Comparison of ENCODE assay signal across 11 cellular contexts in the genomic region with DNA sequence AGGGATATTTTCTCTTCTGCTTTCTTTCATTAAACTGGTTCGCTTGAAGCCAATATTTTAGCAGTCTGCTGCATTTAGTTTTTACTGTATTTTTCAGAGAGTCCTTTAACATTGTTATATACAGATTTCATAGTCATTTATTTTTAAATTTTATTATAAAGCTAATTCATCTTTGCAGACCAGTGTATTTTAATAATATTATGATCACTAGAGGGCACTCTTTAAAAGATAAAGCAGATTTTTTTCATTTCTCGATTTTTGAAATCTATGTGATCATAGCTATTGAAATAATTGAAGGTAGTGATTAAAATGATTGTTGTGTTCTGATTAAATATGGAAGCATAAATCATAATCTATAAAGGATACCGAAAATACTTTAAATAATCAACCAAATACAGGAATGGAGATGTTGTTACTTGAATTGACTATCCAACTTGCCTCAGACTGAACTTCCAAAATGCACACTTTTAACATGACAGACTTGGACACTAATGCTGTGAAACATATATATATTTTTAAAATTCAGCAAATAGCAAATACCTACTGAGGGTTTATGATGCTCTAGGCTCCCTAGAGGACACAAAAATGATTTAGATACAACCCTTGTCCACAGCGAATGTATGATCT. TPM values are rescaled to one million over a fixed set of nuclear protein-coding genes. Genes with fewer than 3 reads are reported as not detected.
DNase-seq lines count a peak whose midpoint lies in the region; ATAC-seq and TF ChIP-seq lines count a peak whose summit lies in the region.
"Had no signal": no experiment of that assay in that cellular context is flagged by ENCODE, and none has a peak within 500 bp of the region (broad histone marks: within the 10 kb centered on the region; RNA-seq: fewer than 3 reads in every experiment).

No MANE protein-coding gene starts in this region.

- no peaks in the 10 kb centered on the region for H3K9me3 Mint-ChIP-seq in glutamatergic neuron (ENCODE audit: unreplicated experiment)

- no peaks in the 10 kb centered on the region for H3K36me3 ChIP-seq in A673 (ENCODE audit: insufficient read depth, low read length, poor library complexity, severe bottlenecking)
- H3K36me3 ChIP-seq in Panc1 (ENCODE audit: control insufficient read depth, insufficient read depth, low read length), result no peaks in the 10 kb centered on the region

- no peaks in the 10 kb centered on the region for H3K4me1 ChIP-seq in A673 (ENCODE audit: insufficient read depth, low read length, poor library complexity, severe bottlenecking)
- H3K4me1 ChIP-seq in Panc1 (ENCODE audit: control insufficient read depth, insufficient read depth, low read length), result no peaks in the 10 kb centered on the region; the same call in 1 of the 2 replicates

- no peak overlapping the region for H3K4me3 ChIP-seq in A673 (ENCODE audit: low read depth, low read length, poor library complexity, severe bottlenecking)
- H3K4me3 ChIP-seq in Panc1 (ENCODE audit: low read depth in 2 of 2, low read length in 2 of 2), result no peak overlapping the region
- H3K4me3 ChIP-seq: GM23338 had no signal

- H3K27me3 ChIP-seq in A673 (replicated peaks; ENCODE audit: insufficient read depth, low read depth, low read length, poor library complexity) (no peaks in the 10 kb centered on the region), Panc1 (ENCODE audit: control insufficient read depth, insufficient read depth, low read length) (no peaks in the 10 kb centered on the region)

- no peaks in the 10 kb centered on the region for H3K27me3 Mint-ChIP-seq in glutamatergic neuron (ENCODE audit: unreplicated experiment)

- BruUV-seq in A673 (replicated peaks; lab: Mats Ljungman, UMichigan) (no TSS peak), Panc1 (replicated peaks; lab: Mats Ljungman, UMichigan) (no TSS peak)

- H3K4me1 Mint-ChIP-seq in glutamatergic neuron (ENCODE audit: low read depth, unreplicated experiment), result no peaks in the 10 kb centered on the region
- H3K4me1 Mint-ChIP-seq: GM23338 had no signal

- no peak overlapping the region for H3K4me3 Mint-ChIP-seq in glutamatergic neuron (ENCODE audit: unreplicated experiment)
- H3K4me3 Mint-ChIP-seq: GM23338 had no signal

- DNase-seq in A673 (ENCODE audit: low spot score) (peak; percentile 22), Panc1 (ENCODE audit: low read depth, low spot score) (no peak), glutamatergic neuron (no peak), 8988T (no peak), germinal center (ENCODE audit: low spot score) (no peak)
- DNase-seq: amniotic stem cell; stimulated activated naive CD8-positive, alpha-beta T cell treated with anti-CD3 and anti-CD28 coated beads, Interleukin-15, Interleukin-2, amounts not matched to agents 100 U/mL and 50 U/mL, for 24 hours had no signal

- no peak overlapping the region for H3K27ac Mint-ChIP-seq in glutamatergic neuron (ENCODE audit: unreplicated experiment)
- H3K27ac Mint-ChIP-seq: GM23338 had no signal

- H3K36me3 Mint-ChIP-seq in glutamatergic neuron (ENCODE audit: unreplicated experiment), result peaks cover 11% of the 10 kb centered on the region

- intact Hi-C loops in A673 (cut with micrococcal nuclease; ENCODE audit: unreplicated experiment), result no loop called here
- intact Hi-C loops in Panc1 (cut with micrococcal nuclease; ENCODE audit: unreplicated experiment), result loop anchor here (5.0 kb wide), 2 partner anchors 56 to 399 kb away; no protein-coding TSS in a partner anchor

- ATAC-seq in Panc1, result no peak
- no peak for ATAC-seq in HG03139 (IDR thresholded peaks at IDR 0.05; ENCODE audit: unreplicated experiment)
- no peak for ATAC-seq in GM21526 (IDR thresholded peaks at IDR 0.05; ENCODE audit: low FRiP score, unreplicated experiment)
- ATAC-seq: GM23338; stimulated activated naive CD8-positive, alpha-beta T cell treated with anti-CD3 and anti-CD28 coated beads, Interleukin-15, Interleukin-2, amounts not matched to agents 100 U/mL and 50 U/mL, for 24 hours had no signal

- TF ChIP-seq CTCF in A673 (conservative IDR thresholded peaks at IDR 0.05; ENCODE audit: low read depth, low read length) (peak; percentile 68), GM12873 (IDR thresholded peaks at IDR 0.05; ENCODE audit: insufficient read depth, low read depth, low read length, missing control alignments) (peak; percentile 1), Panc1 (IDR thresholded peaks at IDR 0.05) (peak; percentile 47; the same call in 1 of the 2 replicates), glutamatergic neuron (IDR thresholded peaks at IDR 0.05; ENCODE audit: partially characterized antibody, unreplicated experiment) (peak; percentile 45)

- in situ Hi-C loops in Panc1 (cut with HindIII; ENCODE audit: low pct_unique_long_range_greater_than_20kb, low sequenced_read_pairs), result no loop called here

- H3K27ac ChIP-seq in A673 (ENCODE audit: low read depth, low read length, poor library complexity, severe bottlenecking) (no peak overlapping the region), Panc1 (ENCODE audit: low read length) (no peak overlapping the region)

- CTCF ChIA-PET in A673 (lab: Charles Lee) (interaction anchor here (0.7 to 1.1 kb wide), 2 partner anchors 15 to 35 kb away, joined by 3 to 7 read pairs; a partner anchor contains a TSS), Panc1 (lab: Charles Lee) (interaction anchor here (0.9 to 1.3 kb wide), 6 partner anchors 25 to 142 kb away, joined by 3 to 6 read pairs (median 4); no protein-coding TSS in a partner anchor)

- POLR2A ChIA-PET in A673 (lab: Charles Lee; ENCODE audit: low non-redundant PET) (no interaction called here), Panc1 (lab: Charles Lee) (no interaction called here)

- H3K9me3 ChIP-seq in A673 (ENCODE audit: low read depth, low read length, poor library complexity, severe bottlenecking) (no peaks in the 10 kb centered on the region), Panc1 (ENCODE audit: control insufficient read depth, insufficient read depth, low read depth, low read length) (no peaks in the 10 kb centered on the region)

RNA-seq across cellular contexts. Expression of a gene that starts 35.2 kb away (rescaled TPM):
- total RNA-seq in A673 (2021) (19.7 and 24.3 TPM in 2 replicates), Panc1 (2021; ENCODE audit: unreplicated experiment) (19.6 TPM), glutamatergic neuron (ENCODE audit: unreplicated experiment) (107 TPM)
- 14.3 TPM for polyA plus RNA-seq in Panc1 (2012; ENCODE audit: insufficient read length)

Comparison
In these comparisons a context has a peak if more than half of its experiments do, and no peak if none do; other contexts are left out.
1. CTCF ChIP-seq: peak in every context shown above with its lines; median percentile 68 in A673; 47 in Panc1; 45 in glutamatergic neuron; 1 in GM12873.